ENCODE assay signal across 15 cellular contexts in the genomic region with DNA sequence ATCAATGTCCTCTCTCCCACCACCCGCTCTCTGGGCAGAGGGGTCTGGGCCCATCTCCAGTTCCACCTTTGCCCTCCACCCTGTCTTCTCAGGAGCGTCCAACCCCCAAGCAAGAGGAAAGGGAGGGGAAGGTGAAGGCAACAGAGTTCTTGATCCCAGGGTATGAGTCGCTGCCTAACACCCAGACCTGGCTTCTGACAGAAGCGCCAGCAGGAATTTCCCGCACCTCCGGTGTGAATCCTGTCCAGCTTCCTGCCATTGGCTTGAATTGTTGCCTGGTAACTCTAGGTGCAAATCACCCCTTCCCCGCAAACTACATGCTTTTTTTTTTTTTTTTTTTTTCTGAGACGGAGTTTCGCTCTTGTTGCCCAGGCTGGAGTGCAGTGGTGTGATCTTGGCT.
DNase-seq lines count a peak whose midpoint lies in the region; ATAC-seq and TF ChIP-seq lines count a peak whose summit lies in the region.
"Had no signal": no experiment of that assay in that cellular context is flagged by ENCODE, and none has a peak within 500 bp of the region (broad histone marks: within the 10 kb centered on the region; RNA-seq: fewer than 3 reads in every experiment).

No MANE protein-coding gene starts in this region.

- no peak for TF ChIP-seq CTCF in psoas muscle (IDR thresholded peaks at IDR 0.05)

- 79 to 89% (median 82%) methylated on average over 7 to 9 of the region's 9 CpGs for WGBS in psoas muscle, 3 donors

- H3K27me3 ChIP-seq in psoas muscle (ENCODE audit: insufficient read depth in 3 of 3, low read length in 2 of 3) = peaks cover 0 to 26% (median 4%) of the 10 kb centered on the region in 3 donors

- H3K4me3 ChIP-seq in psoas muscle = no peak overlapping the region

- no peaks in the 10 kb centered on the region for H3K36me3 Mint-ChIP-seq in T-helper 17 cell (ENCODE audit: low read depth)
- H3K36me3 Mint-ChIP-seq: activated naive CD8-positive, alpha-beta T cell treated with anti-CD3 and anti-CD28 coated beads for 36 hours; CD8-positive, alpha-beta memory T cell; stimulated activated memory B cell treated with anti-CD40 and anti-IgM and Interleukin-4, amounts not matched to agents 10 μg/mL and 1 μg/mL and 100 μg/mL, for 72 hours had no signal

- H3K27ac ChIP-seq in psoas muscle = peak overlapping the region; percentile 46

- peaks cover 8% of the 10 kb centered on the region for H3K4me1 ChIP-seq in psoas muscle

- peaks cover 32% of the 10 kb centered on the region for H3K4me1 Mint-ChIP-seq in T-helper 17 cell

- no peaks in the 10 kb centered on the region for H3K9me3 ChIP-seq in T-helper 17 cell (ENCODE audit: control insufficient read depth, low read length, poor library complexity, severe bottlenecking)
- no peaks in the 10 kb centered on the region for H3K9me3 ChIP-seq in psoas muscle

- peak overlapping the region; percentile 63 for H3K4me3 Mint-ChIP-seq in T-helper 17 cell
- H3K4me3 Mint-ChIP-seq: activated naive CD8-positive, alpha-beta T cell treated with anti-CD3 and anti-CD28 coated beads for 36 hours; stimulated activated memory B cell treated with anti-CD40 and anti-IgM and Interleukin-4, amounts not matched to agents 10 μg/mL and 1 μg/mL and 100 μg/mL, for 72 hours had no signal

- DNase-seq in A172 (ENCODE audit: low spot score) (peak; percentile 61), T-helper 17 cell (no peak), Right ventricle myocardium superior (peak; percentile 36), psoas muscle (peak in 1 of 2 donors; percentile 8), NAMALWA (ENCODE audit: low spot score) (no peak), nucleus accumbens (lab: John Stamatoyannopoulos, UW) (no peak), UCSD-AML1 (lab: John Stamatoyannopoulos, UW; ENCODE audit: unreplicated experiment) (no peak)
- DNase-seq: activated CD4-positive, alpha-beta T cell treated with anti-CD3 and anti-CD28 coated beads, Interleukin-2, amount 50 U/mL, for 48 hours; activated naive CD8-positive, alpha-beta T cell treated with anti-CD3 and anti-CD28 coated beads for 36 hours; H7; NCI-H1105 treated with DMSO at 0.1 percent for 48 hours had no signal

- no peak overlapping the region for H3K27ac Mint-ChIP-seq in T-helper 17 cell
- H3K27ac Mint-ChIP-seq: activated naive CD8-positive, alpha-beta T cell treated with anti-CD3 and anti-CD28 coated beads for 36 hours; CD8-positive, alpha-beta memory T cell; stimulated activated memory B cell treated with anti-CD40 and anti-IgM and Interleukin-4, amounts not matched to agents 10 μg/mL and 1 μg/mL and 100 μg/mL, for 72 hours had no signal

- no peaks in the 10 kb centered on the region for H3K36me3 ChIP-seq in psoas muscle (ENCODE audit: insufficient read depth in 1 of 2, low read depth in 1 of 2)

- peaks cover 10% of the 10 kb centered on the region for H3K27me3 Mint-ChIP-seq in T-helper 17 cell

- intact Hi-C loops in Right ventricle myocardium superior (cut with DNase I) = no loop called here
- intact Hi-C loops in psoas muscle (cut with DNase I) = no loop called here

- ATAC-seq in T-helper 17 cell (no peak), Right ventricle myocardium superior (ENCODE audit: poor library complexity) (no peak), psoas muscle (no peak), HG02840 (IDR thresholded peaks at IDR 0.05; ENCODE audit: low FRiP score, unreplicated experiment) (no peak)
- ATAC-seq: Panc1; stimulated activated memory B cell treated with anti-CD40 and anti-IgM and Interleukin-4, amounts not matched to agents 10 μg/mL and 1 μg/mL and 100 μg/mL, for 72 hours had no signal

Comparison
In these comparisons a context has a peak if more than half of its experiments do, and no peak if none do; other contexts are left out.
1. DNase-seq: peak in A172 (single experiment) and Right ventricle myocardium superior (single experiment); none in T-helper 17 cell (0 of 3), NAMALWA (single experiment), nucleus accumbens (0 of 56) and UCSD-AML1 (single experiment).